In genomic region chr1:177824508-177824982, GRCh38 we compare ENCODE assay signal across 22 cellular contexts.
DNase-seq lines count a peak whose midpoint lies in the region; ATAC-seq and TF ChIP-seq lines count a peak whose summit lies in the region.
"Had no signal": no experiment of that assay in that cellular context is flagged by ENCODE, and none has a peak within 500 bp of the region (broad histone marks: within the 10 kb centered on the region; RNA-seq: fewer than 3 reads in every experiment).

No MANE protein-coding gene starts in this region.

- no peak overlapping the region for H3K18ac ChIP-seq in mesenchymal stem cell (ENCODE audit: low read depth in 1 of 2, low read length in 2 of 2)

- no peak overlapping the region for H2AK5ac ChIP-seq in mesenchymal stem cell (ENCODE audit: low read length, severe bottlenecking)

- no peak overlapping the region for H3K4me3 Mint-ChIP-seq in activated naive CD8-positive, alpha-beta T cell treated with anti-CD3 and anti-CD28 coated beads for 36 hours
- H3K4me3 Mint-ChIP-seq: central memory CD8-positive, alpha-beta T cell; nephron progenitor cell had no signal

- no peaks in the 10 kb centered on the region for H3K9me3 Mint-ChIP-seq in activated naive CD8-positive, alpha-beta T cell treated with anti-CD3 and anti-CD28 coated beads for 36 hours

- peak; percentile 2 for DNase-seq in islet precursor cell
- no peak for DNase-seq in WERI-Rb-1
- DNase-seq in mesenchymal stem cell = no peak
- no peak for DNase-seq in activated naive CD8-positive, alpha-beta T cell treated with anti-CD3 and anti-CD28 coated beads for 36 hours
- DNase-seq in GDM1 (lab: John Stamatoyannopoulos, UW) = no peak
- DNase-seq: activated CD4-positive, alpha-beta T cell treated with anti-CD3 and anti-CD28 coated beads for 4 hours; activated effector memory CD4-positive, alpha-beta T cell treated with Interleukin-2 at 50 U/mL for 16 hours; effector CD8-positive, alpha-beta T cell; left colon; NCI-H1092; NCI-H2081; NCI-H510A; nephron progenitor cell; stimulated activated CD4-positive, alpha-beta T cell treated with anti-CD3 and anti-CD28 coated beads, Interleukin-2, amount 100 ng/mL, for 24 hours; uterus had no signal

- TF ChIP-seq CTCF in KMS-11 (conservative IDR thresholded peaks at IDR 0.05; ENCODE audit: low read depth, low read length) (no peak), WERI-Rb-1 (IDR thresholded peaks at IDR 0.05; ENCODE audit: low read depth, low read length) (no peak)

- H3K14ac ChIP-seq in mesenchymal stem cell (ENCODE audit: low read length in 2 of 2) = peak overlapping the region in 1 of 2 experiments; percentile 61

- no peaks in the 10 kb centered on the region for H3K27me3 Mint-ChIP-seq in activated naive CD8-positive, alpha-beta T cell treated with anti-CD3 and anti-CD28 coated beads for 36 hours
- H3K27me3 Mint-ChIP-seq: central memory CD8-positive, alpha-beta T cell had no signal

- H2AFZ ChIP-seq in KMS-11 (ENCODE audit: low read depth) (peak overlapping the region; percentile 72), mesenchymal stem cell (ENCODE audit: low read depth, low read length) (no peak overlapping the region)

- H3K79me2 ChIP-seq in KMS-11 (ENCODE audit: insufficient read depth, low read depth) = no peaks in the 10 kb centered on the region

- H3K27ac ChIP-seq in KMS-11 = peak overlapping the region; percentile 39; the same call in 1 of the 2 replicates
- no peak overlapping the region for H3K27ac ChIP-seq in WERI-Rb-1
- H3K27ac ChIP-seq in mesenchymal stem cell (ENCODE audit: low read length, poor library complexity, severe bottlenecking) = no peak overlapping the region
- H3K27ac ChIP-seq: C4-2B, esophagus muscularis mucosa, uterus had no signal

- no peaks in the 10 kb centered on the region for H3K9me3 ChIP-seq in WERI-Rb-1 (ENCODE audit: severe bottlenecking)
- no peaks in the 10 kb centered on the region for H3K9me3 ChIP-seq in mesenchymal stem cell (ENCODE audit: control insufficient read depth, low read length)
- H3K9me3 ChIP-seq: esophagus muscularis mucosa, uterus had no signal

- no peak overlapping the region for H2BK15ac ChIP-seq in mesenchymal stem cell (ENCODE audit: low read depth, poor library complexity, severe bottlenecking)

- no peak overlapping the region for H4K91ac ChIP-seq in mesenchymal stem cell (ENCODE audit: low read length)

- no peaks in the 10 kb centered on the region for H3K36me3 ChIP-seq in KMS-11 (ENCODE audit: insufficient read depth)
- H3K36me3 ChIP-seq in WERI-Rb-1 = no peaks in the 10 kb centered on the region
- no peaks in the 10 kb centered on the region for H3K36me3 ChIP-seq in mesenchymal stem cell (ENCODE audit: control insufficient read depth in 1 of 2, insufficient read depth in 2 of 2, low read depth in 1 of 2, low read length in 2 of 2)
- H3K36me3 ChIP-seq: esophagus muscularis mucosa, uterus had no signal

- no peaks in the 10 kb centered on the region for H4K20me1 ChIP-seq in KMS-11 (ENCODE audit: insufficient read depth)

- H3K79me1 ChIP-seq in mesenchymal stem cell (replicated peaks; ENCODE audit: low read length, poor library complexity, severe bottlenecking) = no peaks in the 10 kb centered on the region

- H2BK12ac ChIP-seq in mesenchymal stem cell (ENCODE audit: low read length in 2 of 2) = no peak overlapping the region

- H3K4me2 ChIP-seq in KMS-11 = peak overlapping the region; percentile 74
- no peak overlapping the region for H3K4me2 ChIP-seq in mesenchymal stem cell (ENCODE audit: low read length, poor library complexity, severe bottlenecking)

- H2BK5ac ChIP-seq in mesenchymal stem cell (ENCODE audit: low read depth, low read length, poor library complexity, severe bottlenecking) = no peak overlapping the region

- H3K36me3 Mint-ChIP-seq in activated naive CD8-positive, alpha-beta T cell treated with anti-CD3 and anti-CD28 coated beads for 36 hours = no peaks in the 10 kb centered on the region

- ATAC-seq in GM18498 (IDR thresholded peaks at IDR 0.05; ENCODE audit: unreplicated experiment) (peak; percentile 74), GM21528 (IDR thresholded peaks at IDR 0.05; ENCODE audit: low FRiP score, unreplicated experiment) (peak; percentile 51)
- ATAC-seq: left colon had no signal

- H3K9ac ChIP-seq in KMS-11 (peak overlapping the region; percentile 9; the same call in 1 of the 2 replicates), mesenchymal stem cell (ENCODE audit: low read length) (no peak overlapping the region)

- WGBS in mesenchymal stem cell = 92% methylated on average over 5 of the region's 5 CpGs

- no peak overlapping the region for H3K23ac ChIP-seq in mesenchymal stem cell (ENCODE audit: low read length in 2 of 2)

- peaks cover 42% of the 10 kb centered on the region for H3K4me1 ChIP-seq in KMS-11 (ENCODE audit: low read depth, poor library complexity, severe bottlenecking)
- H3K4me1 ChIP-seq in mesenchymal stem cell (ENCODE audit: control insufficient read depth, insufficient read depth, low read depth, low read length) = no peaks in the 10 kb centered on the region
- H3K4me1 ChIP-seq: uterus had no signal

- no peak overlapping the region for H3K4ac ChIP-seq in mesenchymal stem cell (ENCODE audit: low read depth in 1 of 2, low read length in 2 of 2)

- no peaks in the 10 kb centered on the region for H3K4me1 Mint-ChIP-seq in activated naive CD8-positive, alpha-beta T cell treated with anti-CD3 and anti-CD28 coated beads for 36 hours
- H3K4me1 Mint-ChIP-seq: central memory CD8-positive, alpha-beta T cell; nephron progenitor cell had no signal

- H2BK120ac ChIP-seq in mesenchymal stem cell (ENCODE audit: low read depth, low read length) = no peak overlapping the region

- H3K27ac Mint-ChIP-seq in activated naive CD8-positive, alpha-beta T cell treated with anti-CD3 and anti-CD28 coated beads for 36 hours = no peak overlapping the region
- H3K27ac Mint-ChIP-seq: nephron progenitor cell, progenitor cell of endocrine pancreas had no signal

- peak overlapping the region; percentile 80 for H3K4me3 ChIP-seq in KMS-11 (IDR thresholded peaks at IDR 0.05; ENCODE audit: insufficient read depth, low read depth, low read length)
- H3K4me3 ChIP-seq in WERI-Rb-1 (ENCODE audit: low read depth, low read length) = no peak overlapping the region
- no peak overlapping the region for H3K4me3 ChIP-seq in mesenchymal stem cell (ENCODE audit: insufficient read depth in 1 of 2, low read depth in 1 of 2, low read length in 2 of 2)
- H3K4me3 ChIP-seq: esophagus muscularis mucosa, uterus had no signal

- H3K27me3 ChIP-seq in KMS-11 (ENCODE audit: insufficient read depth, low read depth) (no peaks in the 10 kb centered on the region), WERI-Rb-1 (ENCODE audit: insufficient read depth, low read depth, severe bottlenecking) (no peaks in the 10 kb centered on the region), mesenchymal stem cell (ENCODE audit: control insufficient read depth in 1 of 2, insufficient read depth in 1 of 2, low read length in 2 of 2) (peaks cover 18 to 47% of the 10 kb centered on the region in 2 experiments)
- H3K27me3 ChIP-seq: esophagus muscularis mucosa, uterus had no signal

- H4K8ac ChIP-seq in mesenchymal stem cell (ENCODE audit: low read length) = no peak overlapping the region
